1 cellular context compared by ENCODE assay signal in the genomic region with DNA sequence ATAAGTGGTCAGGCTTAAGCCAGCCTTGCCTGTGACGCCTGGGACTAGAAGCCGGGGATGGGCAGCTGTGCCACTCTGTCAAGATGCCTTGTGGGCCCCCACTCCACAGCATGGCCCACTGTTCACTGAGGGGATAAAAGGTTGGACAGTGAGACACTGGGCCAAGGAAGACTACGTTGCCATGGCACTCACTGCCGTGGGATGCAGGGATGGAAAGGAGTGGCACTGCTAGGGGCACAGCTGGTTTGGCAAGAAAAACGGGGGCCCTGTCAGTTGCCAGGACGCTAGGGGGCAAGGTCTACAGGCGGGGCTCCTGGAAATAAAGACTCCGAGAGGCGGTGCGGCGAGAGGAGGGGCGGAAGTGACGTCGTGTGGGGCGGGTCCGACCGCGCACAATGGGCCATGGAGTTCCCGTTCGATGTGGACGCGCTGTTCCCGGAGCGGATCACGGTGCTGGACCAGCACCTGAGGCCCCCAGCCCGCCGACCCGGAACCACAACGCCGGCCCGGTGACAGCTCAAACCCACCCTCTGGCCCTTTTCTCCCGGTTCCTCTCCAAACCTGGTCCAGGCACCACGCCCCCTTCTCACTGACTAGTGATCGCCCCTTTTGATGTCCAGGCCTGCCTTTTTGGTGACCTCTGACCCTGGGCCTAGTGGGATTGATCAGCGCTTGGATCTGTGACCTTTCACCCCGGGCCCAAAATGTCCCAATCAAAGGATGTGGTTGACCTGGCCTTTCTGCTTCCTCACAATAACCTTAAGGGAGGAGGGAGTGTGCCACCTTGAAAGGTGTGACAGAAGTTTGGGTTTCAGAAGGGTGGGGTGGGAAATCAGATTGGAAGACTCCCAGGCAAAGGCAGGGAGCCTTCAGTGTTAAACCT.
A peak's percentile ranks its signal among the peaks of the same experiment; 100 is the strongest.
TF ChIP-seq lines count a peak whose summit lies in the region.

Gene ATAT1 (plus strand): TSS at position 391 of the 883 bp plus-strand sequence.

TF ChIP-seq in H1, 55 proteins besides CTCF, POLR2A, EP300 and RAD21 (continued from another document):
- TF ChIP-seq JUN (IDR thresholded peaks at IDR 0.05; ENCODE audit: low read depth, low read length) (no peak), TEAD4 (IDR thresholded peaks at IDR 0.05; ENCODE audit: low read depth, low read length) (no peak), CTBP2 (IDR thresholded peaks at IDR 0.05; ENCODE audit: borderline replicate concordance, insufficient read depth, insufficient read length, low read length) (no peak), SAP30 (IDR thresholded peaks at IDR 0.05; ENCODE audit: insufficient read depth, insufficient replicate concordance, low read length) (peak; percentile 75), FOSL1 (IDR thresholded peaks at IDR 0.05; ENCODE audit: insufficient read depth, low read depth, low read length) (no peak), PHF8 (conservative IDR thresholded peaks at IDR 0.05; ENCODE audit: low read depth, low read length) (peak; percentile 76), BCL11A (IDR thresholded peaks at IDR 0.05; ENCODE audit: low read depth in 2 of 2, low read length in 2 of 2) (no peak), EZH2 (IDR thresholded peaks at IDR 0.05; ENCODE audit: low read depth, low read length, severe bottlenecking) (no peak), RXRA (IDR thresholded peaks at IDR 0.05; ENCODE audit: insufficient read depth, low read depth, low read length) (no peak), TBP (IDR thresholded peaks at IDR 0.05; ENCODE audit: low read depth, low read length) (no peak; the same call in 1 of the 2 replicates), SIRT6 (IDR thresholded peaks at IDR 0.05; ENCODE audit: low read length) (no peak), NRF1 (IDR thresholded peaks at IDR 0.05; ENCODE audit: low read depth, low read length) (no peak), CHD1 (IDR thresholded peaks at IDR 0.05; ENCODE audit: low read depth, low read length) (no peak), KDM5A (IDR thresholded peaks at IDR 0.05; ENCODE audit: low read length) (0 out of 2 replicates have a peak, but pooled peaks have one; percentile 42), BACH1 (IDR thresholded peaks at IDR 0.05; ENCODE audit: low read length) (no peak), ZNF274 (IDR thresholded peaks at IDR 0.05; ENCODE audit: borderline replicate concordance, extremely low read depth, low read length) (no peak), RBBP5 (IDR thresholded peaks at IDR 0.05; ENCODE audit: borderline replicate concordance, low read depth, low read length) (no peak), TAF7 (optimal IDR thresholded peaks at IDR 0.05; ENCODE audit: borderline replicate concordance, low read depth, low read length) (no peak), ASH2L (IDR thresholded peaks at IDR 0.05; ENCODE audit: low read length) (no peak), HDAC2 (IDR thresholded peaks at IDR 0.05; ENCODE audit: borderline replicate concordance in 1 of 2, low read depth in 2 of 2, low read length in 2 of 2) (peak in 1 of 2 experiments; percentile 36; a peak in 1 of 4 replicates), CBX8 (IDR thresholded peaks at IDR 0.05; ENCODE audit: borderline replicate concordance, low read depth, low read length) (no peak), MAX (IDR thresholded peaks at IDR 0.05) (peak; percentile 61), ATF3 (IDR thresholded peaks at IDR 0.05; ENCODE audit: insufficient read depth, low read depth, low read length) (no peak), YY1 (IDR thresholded peaks at IDR 0.05; ENCODE audit: low read depth, low read length) (peak; percentile 30; the same call in 1 of the 2 replicates), POLR2AphosphoS5 (IDR thresholded peaks at IDR 0.05; ENCODE audit: low read depth, low read length) (peak; percentile 89), GABPA (IDR thresholded peaks at IDR 0.05; ENCODE audit: borderline replicate concordance, insufficient read depth, low read length) (peak; percentile 84), KDM1A (IDR thresholded peaks at IDR 0.05; ENCODE audit: borderline replicate concordance, low read length) (no peak), CREB1 (IDR thresholded peaks at IDR 0.05) (peak; percentile 92), SP4 (IDR thresholded peaks at IDR 0.05; ENCODE audit: low read length) (no peak), E2F6 (IDR thresholded peaks at IDR 0.05) (no peak), SIN3A (conservative IDR thresholded peaks at IDR 0.05 in 1 of 2, IDR thresholded peaks at IDR 0.05 in 1 of 2; ENCODE audit: low read depth in 1 of 2, low read length in 2 of 2) (peak; percentile 95 to 98), RNF2 (IDR thresholded peaks at IDR 0.05; ENCODE audit: borderline replicate concordance, low read depth, low read length, missing control alignments, poor library complexity, severe bottlenecking) (no peak), MAFK (IDR thresholded peaks at IDR 0.05; ENCODE audit: low read depth, low read length) (no peak), TCF12 (IDR thresholded peaks at IDR 0.05; ENCODE audit: low read depth, low read length) (no peak), JUND (IDR thresholded peaks at IDR 0.05; ENCODE audit: low read length) (no peak), POU5F1 (IDR thresholded peaks at IDR 0.05; ENCODE audit: low read depth, low read length) (no peak), KDM4A (IDR thresholded peaks at IDR 0.05; ENCODE audit: low read depth, low read length, severe bottlenecking) (peak; percentile 38)
- TF ChIP-seq, protein P1, sequence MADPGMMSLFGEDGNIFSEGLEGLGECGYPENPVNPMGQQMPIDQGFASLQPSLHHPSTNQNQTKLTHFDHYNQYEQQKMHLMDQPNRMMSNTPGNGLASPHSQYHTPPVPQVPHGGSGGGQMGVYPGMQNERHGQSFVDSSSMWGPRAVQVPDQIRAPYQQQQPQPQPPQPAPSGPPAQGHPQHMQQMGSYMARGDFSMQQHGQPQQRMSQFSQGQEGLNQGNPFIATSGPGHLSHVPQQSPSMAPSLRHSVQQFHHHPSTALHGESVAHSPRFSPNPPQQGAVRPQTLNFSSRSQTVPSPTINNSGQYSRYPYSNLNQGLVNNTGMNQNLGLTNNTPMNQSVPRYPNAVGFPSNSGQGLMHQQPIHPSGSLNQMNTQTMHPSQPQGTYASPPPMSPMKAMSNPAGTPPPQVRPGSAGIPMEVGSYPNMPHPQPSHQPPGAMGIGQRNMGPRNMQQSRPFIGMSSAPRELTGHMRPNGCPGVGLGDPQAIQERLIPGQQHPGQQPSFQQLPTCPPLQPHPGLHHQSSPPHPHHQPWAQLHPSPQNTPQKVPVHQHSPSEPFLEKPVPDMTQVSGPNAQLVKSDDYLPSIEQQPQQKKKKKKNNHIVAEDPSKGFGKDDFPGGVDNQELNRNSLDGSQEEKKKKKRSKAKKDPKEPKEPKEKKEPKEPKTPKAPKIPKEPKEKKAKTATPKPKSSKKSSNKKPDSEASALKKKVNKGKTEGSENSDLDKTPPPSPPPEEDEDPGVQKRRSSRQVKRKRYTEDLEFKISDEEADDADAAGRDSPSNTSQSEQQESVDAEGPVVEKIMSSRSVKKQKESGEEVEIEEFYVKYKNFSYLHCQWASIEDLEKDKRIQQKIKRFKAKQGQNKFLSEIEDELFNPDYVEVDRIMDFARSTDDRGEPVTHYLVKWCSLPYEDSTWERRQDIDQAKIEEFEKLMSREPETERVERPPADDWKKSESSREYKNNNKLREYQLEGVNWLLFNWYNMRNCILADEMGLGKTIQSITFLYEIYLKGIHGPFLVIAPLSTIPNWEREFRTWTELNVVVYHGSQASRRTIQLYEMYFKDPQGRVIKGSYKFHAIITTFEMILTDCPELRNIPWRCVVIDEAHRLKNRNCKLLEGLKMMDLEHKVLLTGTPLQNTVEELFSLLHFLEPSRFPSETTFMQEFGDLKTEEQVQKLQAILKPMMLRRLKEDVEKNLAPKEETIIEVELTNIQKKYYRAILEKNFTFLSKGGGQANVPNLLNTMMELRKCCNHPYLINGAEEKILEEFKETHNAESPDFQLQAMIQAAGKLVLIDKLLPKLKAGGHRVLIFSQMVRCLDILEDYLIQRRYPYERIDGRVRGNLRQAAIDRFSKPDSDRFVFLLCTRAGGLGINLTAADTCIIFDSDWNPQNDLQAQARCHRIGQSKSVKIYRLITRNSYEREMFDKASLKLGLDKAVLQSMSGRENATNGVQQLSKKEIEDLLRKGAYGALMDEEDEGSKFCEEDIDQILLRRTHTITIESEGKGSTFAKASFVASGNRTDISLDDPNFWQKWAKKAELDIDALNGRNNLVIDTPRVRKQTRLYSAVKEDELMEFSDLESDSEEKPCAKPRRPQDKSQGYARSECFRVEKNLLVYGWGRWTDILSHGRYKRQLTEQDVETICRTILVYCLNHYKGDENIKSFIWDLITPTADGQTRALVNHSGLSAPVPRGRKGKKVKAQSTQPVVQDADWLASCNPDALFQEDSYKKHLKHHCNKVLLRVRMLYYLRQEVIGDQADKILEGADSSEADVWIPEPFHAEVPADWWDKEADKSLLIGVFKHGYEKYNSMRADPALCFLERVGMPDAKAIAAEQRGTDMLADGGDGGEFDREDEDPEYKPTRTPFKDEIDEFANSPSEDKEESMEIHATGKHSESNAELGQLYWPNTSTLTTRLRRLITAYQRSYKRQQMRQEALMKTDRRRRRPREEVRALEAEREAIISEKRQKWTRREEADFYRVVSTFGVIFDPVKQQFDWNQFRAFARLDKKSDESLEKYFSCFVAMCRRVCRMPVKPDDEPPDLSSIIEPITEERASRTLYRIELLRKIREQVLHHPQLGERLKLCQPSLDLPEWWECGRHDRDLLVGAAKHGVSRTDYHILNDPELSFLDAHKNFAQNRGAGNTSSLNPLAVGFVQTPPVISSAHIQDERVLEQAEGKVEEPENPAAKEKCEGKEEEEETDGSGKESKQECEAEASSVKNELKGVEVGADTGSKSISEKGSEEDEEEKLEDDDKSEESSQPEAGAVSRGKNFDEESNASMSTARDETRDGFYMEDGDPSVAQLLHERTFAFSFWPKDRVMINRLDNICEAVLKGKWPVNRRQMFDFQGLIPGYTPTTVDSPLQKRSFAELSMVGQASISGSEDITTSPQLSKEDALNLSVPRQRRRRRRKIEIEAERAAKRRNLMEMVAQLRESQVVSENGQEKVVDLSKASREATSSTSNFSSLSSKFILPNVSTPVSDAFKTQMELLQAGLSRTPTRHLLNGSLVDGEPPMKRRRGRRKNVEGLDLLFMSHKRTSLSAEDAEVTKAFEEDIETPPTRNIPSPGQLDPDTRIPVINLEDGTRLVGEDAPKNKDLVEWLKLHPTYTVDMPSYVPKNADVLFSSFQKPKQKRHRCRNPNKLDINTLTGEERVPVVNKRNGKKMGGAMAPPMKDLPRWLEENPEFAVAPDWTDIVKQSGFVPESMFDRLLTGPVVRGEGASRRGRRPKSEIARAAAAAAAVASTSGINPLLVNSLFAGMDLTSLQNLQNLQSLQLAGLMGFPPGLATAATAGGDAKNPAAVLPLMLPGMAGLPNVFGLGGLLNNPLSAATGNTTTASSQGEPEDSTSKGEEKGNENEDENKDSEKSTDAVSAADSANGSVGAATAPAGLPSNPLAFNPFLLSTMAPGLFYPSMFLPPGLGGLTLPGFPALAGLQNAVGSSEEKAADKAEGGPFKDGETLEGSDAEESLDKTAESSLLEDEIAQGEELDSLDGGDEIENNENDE (IDR thresholded peaks at IDR 0.05; ENCODE audit: insufficient replicate concordance, low read length): no peak
- TF ChIP-seq, protein P2, sequence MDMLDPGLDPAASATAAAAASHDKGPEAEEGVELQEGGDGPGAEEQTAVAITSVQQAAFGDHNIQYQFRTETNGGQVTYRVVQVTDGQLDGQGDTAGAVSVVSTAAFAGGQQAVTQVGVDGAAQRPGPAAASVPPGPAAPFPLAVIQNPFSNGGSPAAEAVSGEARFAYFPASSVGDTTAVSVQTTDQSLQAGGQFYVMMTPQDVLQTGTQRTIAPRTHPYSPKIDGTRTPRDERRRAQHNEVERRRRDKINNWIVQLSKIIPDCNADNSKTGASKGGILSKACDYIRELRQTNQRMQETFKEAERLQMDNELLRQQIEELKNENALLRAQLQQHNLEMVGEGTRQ (IDR thresholded peaks at IDR 0.05; ENCODE audit: low read length): no peak
